Comparison of ENCODE assay signal across 1 cellular context in the genomic region with DNA sequence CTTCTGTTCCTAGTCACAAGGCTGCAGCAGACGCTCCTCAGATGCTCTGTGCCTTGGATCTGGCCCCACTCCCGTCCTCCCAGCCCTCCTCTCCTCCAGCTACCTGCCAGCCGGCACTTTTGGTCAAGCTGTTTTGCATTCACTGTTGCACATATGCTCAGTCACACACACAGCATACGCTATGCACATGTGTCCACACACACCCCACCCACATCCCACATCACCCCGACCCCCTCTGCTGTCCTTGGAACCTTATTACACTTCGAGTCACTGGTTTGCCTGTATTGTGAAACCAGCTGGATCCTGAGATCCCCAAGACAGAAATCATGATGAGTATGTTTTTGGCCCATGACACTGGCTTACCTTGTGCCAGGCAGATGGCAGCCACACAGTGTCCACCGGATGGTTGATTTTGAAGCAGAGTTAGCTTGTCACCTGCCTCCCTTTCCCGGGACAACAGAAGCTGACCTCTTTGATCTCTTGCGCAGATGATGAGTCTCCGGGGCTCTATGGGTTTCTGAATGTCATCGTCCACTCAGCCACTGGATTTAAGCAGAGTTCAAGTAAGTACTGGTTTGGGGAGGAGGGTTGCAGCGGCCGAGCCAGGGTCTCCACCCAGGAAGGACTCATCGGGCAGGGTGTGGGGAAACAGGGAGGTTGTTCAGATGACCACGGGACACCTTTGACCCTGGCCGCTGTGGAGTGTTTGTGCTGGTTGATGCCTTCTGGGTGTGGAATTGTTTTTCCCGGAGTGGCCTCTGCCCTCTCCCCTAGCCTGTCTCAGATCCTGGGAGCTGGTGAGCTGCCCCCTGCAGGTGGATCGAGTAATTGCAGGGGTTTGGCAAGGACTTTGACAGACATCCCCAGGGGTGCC.
TF ChIP-seq lines count a peak whose summit lies in the region.

No MANE protein-coding gene starts in this region.

TF ChIP-seq in HepG2, 621 proteins besides CTCF, POLR2A, EP300 and RAD21 (continued from another document and continues in another):
- TF ChIP-seq FOXP1 (IDR thresholded peaks at IDR 0.05): no peak
- TF ChIP-seq FOXP1 (CRISPR knock-in tag; IDR thresholded peaks at IDR 0.05): peak; percentile 40; the same call in 1 of the 2 replicates
- TF ChIP-seq ZBTB7A (CRISPR knock-in tag; IDR thresholded peaks at IDR 0.05): no peak
- no peak for TF ChIP-seq NONO (IDR thresholded peaks at IDR 0.05)
- TF ChIP-seq NONO (CRISPR knock-in tag; conservative IDR thresholded peaks at IDR 0.05): no peak; the same call in 1 of the 2 replicates
- no peak for TF ChIP-seq NFRKB (IDR thresholded peaks at IDR 0.05)
- TF ChIP-seq ZNF816 (CRISPR knock-in tag; IDR thresholded peaks at IDR 0.05; ENCODE audit: borderline replicate concordance): no peak
- TF ChIP-seq CEBPB (IDR thresholded peaks at IDR 0.05; ENCODE audit: borderline replicate concordance, low read depth, low read length): peak; percentile 69; the same call in 1 of the 2 replicates
- no peak for TF ChIP-seq TOE1 (CRISPR knock-in tag; IDR thresholded peaks at IDR 0.05)
- TF ChIP-seq, protein P1, sequence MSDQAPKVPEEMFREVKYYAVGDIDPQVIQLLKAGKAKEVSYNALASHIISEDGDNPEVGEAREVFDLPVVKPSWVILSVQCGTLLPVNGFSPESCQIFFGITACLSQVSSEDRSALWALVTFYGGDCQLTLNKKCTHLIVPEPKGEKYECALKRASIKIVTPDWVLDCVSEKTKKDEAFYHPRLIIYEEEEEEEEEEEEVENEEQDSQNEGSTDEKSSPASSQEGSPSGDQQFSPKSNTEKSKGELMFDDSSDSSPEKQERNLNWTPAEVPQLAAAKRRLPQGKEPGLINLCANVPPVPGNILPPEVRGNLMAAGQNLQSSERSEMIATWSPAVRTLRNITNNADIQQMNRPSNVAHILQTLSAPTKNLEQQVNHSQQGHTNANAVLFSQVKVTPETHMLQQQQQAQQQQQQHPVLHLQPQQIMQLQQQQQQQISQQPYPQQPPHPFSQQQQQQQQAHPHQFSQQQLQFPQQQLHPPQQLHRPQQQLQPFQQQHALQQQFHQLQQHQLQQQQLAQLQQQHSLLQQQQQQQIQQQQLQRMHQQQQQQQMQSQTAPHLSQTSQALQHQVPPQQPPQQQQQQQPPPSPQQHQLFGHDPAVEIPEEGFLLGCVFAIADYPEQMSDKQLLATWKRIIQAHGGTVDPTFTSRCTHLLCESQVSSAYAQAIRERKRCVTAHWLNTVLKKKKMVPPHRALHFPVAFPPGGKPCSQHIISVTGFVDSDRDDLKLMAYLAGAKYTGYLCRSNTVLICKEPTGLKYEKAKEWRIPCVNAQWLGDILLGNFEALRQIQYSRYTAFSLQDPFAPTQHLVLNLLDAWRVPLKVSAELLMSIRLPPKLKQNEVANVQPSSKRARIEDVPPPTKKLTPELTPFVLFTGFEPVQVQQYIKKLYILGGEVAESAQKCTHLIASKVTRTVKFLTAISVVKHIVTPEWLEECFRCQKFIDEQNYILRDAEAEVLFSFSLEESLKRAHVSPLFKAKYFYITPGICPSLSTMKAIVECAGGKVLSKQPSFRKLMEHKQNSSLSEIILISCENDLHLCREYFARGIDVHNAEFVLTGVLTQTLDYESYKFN (CRISPR knock-in tag; conservative IDR thresholded peaks at IDR 0.05): peak; percentile 74
- TF ChIP-seq, protein P2, sequence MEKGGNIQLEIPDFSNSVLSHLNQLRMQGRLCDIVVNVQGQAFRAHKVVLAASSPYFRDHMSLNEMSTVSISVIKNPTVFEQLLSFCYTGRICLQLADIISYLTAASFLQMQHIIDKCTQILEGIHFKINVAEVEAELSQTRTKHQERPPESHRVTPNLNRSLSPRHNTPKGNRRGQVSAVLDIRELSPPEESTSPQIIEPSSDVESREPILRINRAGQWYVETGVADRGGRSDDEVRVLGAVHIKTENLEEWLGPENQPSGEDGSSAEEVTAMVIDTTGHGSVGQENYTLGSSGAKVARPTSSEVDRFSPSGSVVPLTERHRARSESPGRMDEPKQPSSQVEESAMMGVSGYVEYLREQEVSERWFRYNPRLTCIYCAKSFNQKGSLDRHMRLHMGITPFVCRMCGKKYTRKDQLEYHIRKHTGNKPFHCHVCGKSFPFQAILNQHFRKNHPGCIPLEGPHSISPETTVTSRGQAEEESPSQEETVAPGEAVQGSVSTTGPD (CRISPR knock-in tag; IDR thresholded peaks at IDR 0.05): no peak
- no peak for TF ChIP-seq ZNF30 (CRISPR knock-in tag; IDR thresholded peaks at IDR 0.05)
- TF ChIP-seq MIER2 (CRISPR knock-in tag; IDR thresholded peaks at IDR 0.05): no peak
- TF ChIP-seq TP53 (CRISPR knock-in tag; conservative IDR thresholded peaks at IDR 0.05): no peak
- TF ChIP-seq SSRP1 (CRISPR knock-in tag; IDR thresholded peaks at IDR 0.05): no peak
- no peak for TF ChIP-seq ZNF607 (CRISPR knock-in tag; IDR thresholded peaks at IDR 0.05; ENCODE audit: borderline replicate concordance)
- no peak for TF ChIP-seq TCF7 (IDR thresholded peaks at IDR 0.05; ENCODE audit: low read depth)
- TF ChIP-seq, protein P3, sequence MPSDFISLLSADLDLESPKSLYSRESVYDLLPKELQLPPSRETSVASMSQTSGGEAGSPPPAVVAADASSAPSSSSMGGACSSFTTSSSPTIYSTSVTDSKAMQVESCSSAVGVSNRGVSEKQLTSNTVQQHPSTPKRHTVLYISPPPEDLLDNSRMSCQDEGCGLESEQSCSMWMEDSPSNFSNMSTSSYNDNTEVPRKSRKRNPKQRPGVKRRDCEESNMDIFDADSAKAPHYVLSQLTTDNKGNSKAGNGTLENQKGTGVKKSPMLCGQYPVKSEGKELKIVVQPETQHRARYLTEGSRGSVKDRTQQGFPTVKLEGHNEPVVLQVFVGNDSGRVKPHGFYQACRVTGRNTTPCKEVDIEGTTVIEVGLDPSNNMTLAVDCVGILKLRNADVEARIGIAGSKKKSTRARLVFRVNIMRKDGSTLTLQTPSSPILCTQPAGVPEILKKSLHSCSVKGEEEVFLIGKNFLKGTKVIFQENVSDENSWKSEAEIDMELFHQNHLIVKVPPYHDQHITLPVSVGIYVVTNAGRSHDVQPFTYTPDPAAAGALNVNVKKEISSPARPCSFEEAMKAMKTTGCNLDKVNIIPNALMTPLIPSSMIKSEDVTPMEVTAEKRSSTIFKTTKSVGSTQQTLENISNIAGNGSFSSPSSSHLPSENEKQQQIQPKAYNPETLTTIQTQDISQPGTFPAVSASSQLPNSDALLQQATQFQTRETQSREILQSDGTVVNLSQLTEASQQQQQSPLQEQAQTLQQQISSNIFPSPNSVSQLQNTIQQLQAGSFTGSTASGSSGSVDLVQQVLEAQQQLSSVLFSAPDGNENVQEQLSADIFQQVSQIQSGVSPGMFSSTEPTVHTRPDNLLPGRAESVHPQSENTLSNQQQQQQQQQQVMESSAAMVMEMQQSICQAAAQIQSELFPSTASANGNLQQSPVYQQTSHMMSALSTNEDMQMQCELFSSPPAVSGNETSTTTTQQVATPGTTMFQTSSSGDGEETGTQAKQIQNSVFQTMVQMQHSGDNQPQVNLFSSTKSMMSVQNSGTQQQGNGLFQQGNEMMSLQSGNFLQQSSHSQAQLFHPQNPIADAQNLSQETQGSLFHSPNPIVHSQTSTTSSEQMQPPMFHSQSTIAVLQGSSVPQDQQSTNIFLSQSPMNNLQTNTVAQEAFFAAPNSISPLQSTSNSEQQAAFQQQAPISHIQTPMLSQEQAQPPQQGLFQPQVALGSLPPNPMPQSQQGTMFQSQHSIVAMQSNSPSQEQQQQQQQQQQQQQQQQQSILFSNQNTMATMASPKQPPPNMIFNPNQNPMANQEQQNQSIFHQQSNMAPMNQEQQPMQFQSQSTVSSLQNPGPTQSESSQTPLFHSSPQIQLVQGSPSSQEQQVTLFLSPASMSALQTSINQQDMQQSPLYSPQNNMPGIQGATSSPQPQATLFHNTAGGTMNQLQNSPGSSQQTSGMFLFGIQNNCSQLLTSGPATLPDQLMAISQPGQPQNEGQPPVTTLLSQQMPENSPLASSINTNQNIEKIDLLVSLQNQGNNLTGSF (CRISPR knock-in tag; IDR thresholded peaks at IDR 0.05): no peak
- TF ChIP-seq, protein P4, sequence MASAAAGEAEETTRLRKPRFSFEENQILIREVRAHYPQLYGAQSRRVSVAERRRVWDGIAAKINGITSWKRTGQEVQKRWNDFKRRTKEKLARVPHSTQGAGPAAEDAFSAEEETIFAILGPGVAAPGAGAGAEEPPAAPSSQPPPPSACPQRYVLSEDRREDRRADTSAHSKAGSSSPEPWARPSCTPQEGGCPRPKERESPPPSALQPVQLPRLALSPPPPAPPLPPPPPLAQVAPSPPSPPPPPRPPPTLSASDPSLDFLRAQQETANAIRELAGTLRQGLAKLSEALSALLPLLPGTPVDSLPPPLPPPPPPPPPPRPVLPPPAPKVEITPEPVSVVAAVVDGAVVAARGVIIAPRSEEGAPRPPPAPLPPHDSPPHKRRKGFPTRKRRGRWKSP (CRISPR knock-in tag; IDR thresholded peaks at IDR 0.05): no peak
- no peak for TF ChIP-seq ZNF33B (CRISPR knock-in tag; IDR thresholded peaks at IDR 0.05)
- no peak for TF ChIP-seq SIX1 (CRISPR knock-in tag; IDR thresholded peaks at IDR 0.05; ENCODE audit: borderline replicate concordance)
- TF ChIP-seq SAP130 (CRISPR knock-in tag; IDR thresholded peaks at IDR 0.05; ENCODE audit: low read depth): peak; percentile 44
- TF ChIP-seq, protein P5, sequence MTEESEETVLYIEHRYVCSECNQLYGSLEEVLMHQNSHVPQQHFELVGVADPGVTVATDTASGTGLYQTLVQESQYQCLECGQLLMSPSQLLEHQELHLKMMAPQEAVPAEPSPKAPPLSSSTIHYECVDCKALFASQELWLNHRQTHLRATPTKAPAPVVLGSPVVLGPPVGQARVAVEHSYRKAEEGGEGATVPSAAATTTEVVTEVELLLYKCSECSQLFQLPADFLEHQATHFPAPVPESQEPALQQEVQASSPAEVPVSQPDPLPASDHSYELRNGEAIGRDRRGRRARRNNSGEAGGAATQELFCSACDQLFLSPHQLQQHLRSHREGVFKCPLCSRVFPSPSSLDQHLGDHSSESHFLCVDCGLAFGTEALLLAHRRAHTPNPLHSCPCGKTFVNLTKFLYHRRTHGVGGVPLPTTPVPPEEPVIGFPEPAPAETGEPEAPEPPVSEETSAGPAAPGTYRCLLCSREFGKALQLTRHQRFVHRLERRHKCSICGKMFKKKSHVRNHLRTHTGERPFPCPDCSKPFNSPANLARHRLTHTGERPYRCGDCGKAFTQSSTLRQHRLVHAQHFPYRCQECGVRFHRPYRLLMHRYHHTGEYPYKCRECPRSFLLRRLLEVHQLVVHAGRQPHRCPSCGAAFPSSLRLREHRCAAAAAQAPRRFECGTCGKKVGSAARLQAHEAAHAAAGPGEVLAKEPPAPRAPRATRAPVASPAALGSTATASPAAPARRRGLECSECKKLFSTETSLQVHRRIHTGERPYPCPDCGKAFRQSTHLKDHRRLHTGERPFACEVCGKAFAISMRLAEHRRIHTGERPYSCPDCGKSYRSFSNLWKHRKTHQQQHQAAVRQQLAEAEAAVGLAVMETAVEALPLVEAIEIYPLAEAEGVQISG (CRISPR knock-in tag; IDR thresholded peaks at IDR 0.05): peak; percentile 37; the same call in 1 of the 2 replicates
- no peak for TF ChIP-seq ZBTB42 (CRISPR knock-in tag; IDR thresholded peaks at IDR 0.05)
- no peak for TF ChIP-seq POLR2G (IDR thresholded peaks at IDR 0.05; ENCODE audit: low read depth, low read length)
- TF ChIP-seq, protein P6, sequence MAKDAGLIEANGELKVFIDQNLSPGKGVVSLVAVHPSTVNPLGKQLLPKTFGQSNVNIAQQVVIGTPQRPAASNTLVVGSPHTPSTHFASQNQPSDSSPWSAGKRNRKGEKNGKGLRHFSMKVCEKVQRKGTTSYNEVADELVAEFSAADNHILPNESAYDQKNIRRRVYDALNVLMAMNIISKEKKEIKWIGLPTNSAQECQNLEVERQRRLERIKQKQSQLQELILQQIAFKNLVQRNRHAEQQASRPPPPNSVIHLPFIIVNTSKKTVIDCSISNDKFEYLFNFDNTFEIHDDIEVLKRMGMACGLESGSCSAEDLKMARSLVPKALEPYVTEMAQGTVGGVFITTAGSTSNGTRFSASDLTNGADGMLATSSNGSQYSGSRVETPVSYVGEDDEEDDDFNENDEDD (CRISPR knock-in tag; IDR thresholded peaks at IDR 0.05; ENCODE audit: borderline replicate concordance): no peak
- TF ChIP-seq ZNF557 (CRISPR knock-in tag; IDR thresholded peaks at IDR 0.05): no peak
- no peak for TF ChIP-seq ZNF563 (CRISPR knock-in tag; IDR thresholded peaks at IDR 0.05)
- no peak for TF ChIP-seq PHB2 (IDR thresholded peaks at IDR 0.05; ENCODE audit: partially characterized antibody)
- TF ChIP-seq SNAI1 (CRISPR knock-in tag; IDR thresholded peaks at IDR 0.05; ENCODE audit: borderline replicate concordance): no peak
- TF ChIP-seq JUN (CRISPR knock-in tag; IDR thresholded peaks at IDR 0.05): no peak
- TF ChIP-seq, protein P7, sequence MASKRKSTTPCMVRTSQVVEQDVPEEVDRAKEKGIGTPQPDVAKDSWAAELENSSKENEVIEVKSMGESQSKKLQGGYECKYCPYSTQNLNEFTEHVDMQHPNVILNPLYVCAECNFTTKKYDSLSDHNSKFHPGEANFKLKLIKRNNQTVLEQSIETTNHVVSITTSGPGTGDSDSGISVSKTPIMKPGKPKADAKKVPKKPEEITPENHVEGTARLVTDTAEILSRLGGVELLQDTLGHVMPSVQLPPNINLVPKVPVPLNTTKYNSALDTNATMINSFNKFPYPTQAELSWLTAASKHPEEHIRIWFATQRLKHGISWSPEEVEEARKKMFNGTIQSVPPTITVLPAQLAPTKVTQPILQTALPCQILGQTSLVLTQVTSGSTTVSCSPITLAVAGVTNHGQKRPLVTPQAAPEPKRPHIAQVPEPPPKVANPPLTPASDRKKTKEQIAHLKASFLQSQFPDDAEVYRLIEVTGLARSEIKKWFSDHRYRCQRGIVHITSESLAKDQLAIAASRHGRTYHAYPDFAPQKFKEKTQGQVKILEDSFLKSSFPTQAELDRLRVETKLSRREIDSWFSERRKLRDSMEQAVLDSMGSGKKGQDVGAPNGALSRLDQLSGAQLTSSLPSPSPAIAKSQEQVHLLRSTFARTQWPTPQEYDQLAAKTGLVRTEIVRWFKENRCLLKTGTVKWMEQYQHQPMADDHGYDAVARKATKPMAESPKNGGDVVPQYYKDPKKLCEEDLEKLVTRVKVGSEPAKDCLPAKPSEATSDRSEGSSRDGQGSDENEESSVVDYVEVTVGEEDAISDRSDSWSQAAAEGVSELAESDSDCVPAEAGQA (IDR thresholded peaks at IDR 0.05; ENCODE audit: low read depth): no peak
- TF ChIP-seq, protein P7 (CRISPR knock-in tag; IDR thresholded peaks at IDR 0.05; ENCODE audit: borderline replicate concordance): no peak
- TF ChIP-seq ZNF3 (CRISPR knock-in tag; IDR thresholded peaks at IDR 0.05): 0 out of 2 replicates have a peak, but pooled peaks have one; percentile 76
- no peak for TF ChIP-seq RORA (CRISPR knock-in tag; IDR thresholded peaks at IDR 0.05)
- 0 out of 2 replicates have a peak, but pooled peaks have one; percentile 27 for TF ChIP-seq ZSCAN25 (CRISPR knock-in tag; IDR thresholded peaks at IDR 0.05)
- no peak for TF ChIP-seq AKAP8 (CRISPR knock-in tag; IDR thresholded peaks at IDR 0.05)
